ENCODE assay signal across 9 cellular contexts in genomic region chr9:86035827-86036440, GRCh38.
"Had no signal": no experiment of that assay in that cellular context is flagged by ENCODE, and none has a peak within 500 bp of the region (broad histone marks: within the 10 kb centered on the region; RNA-seq: fewer than 3 reads in every experiment).

No MANE protein-coding gene starts in this region.

- DNase-seq: activated CD4-positive, CD25-positive, alpha-beta regulatory T cell; activated naive CD4-positive, alpha-beta T cell treated with anti-CD3 and anti-CD28 coated beads, Interleukin-2, amount 10 ng/mL, durations not matched to agents 7 days and 5 days; effector memory CD4-positive, alpha-beta T cell; hippocampal formation; stimulated activated CD4-positive, alpha-beta T cell treated with anti-CD3 and anti-CD28 coated beads, Interleukin-4, amount 100 ng/mL, for 4 hours; stomach had no signal

- H3K4me3 ChIP-seq: stomach, thoracic aorta had no signal

- FAIRE-seq: urothelium cell line had no signal

- H3K36me3 ChIP-seq: thoracic aorta had no signal

- H3K4me1 ChIP-seq: parathyroid adenoma, stomach had no signal

- H3K9me3 ChIP-seq: stomach, thoracic aorta had no signal

- H3K27me3 ChIP-seq: stomach had no signal

- H3K27ac ChIP-seq: parathyroid adenoma, stomach, thoracic aorta had no signal
